In genomic region chr9:86713970-86714369, GRCh38 we compare ENCODE assay signal across 32 cellular contexts.
DNase-seq lines count a peak whose midpoint lies in the region; ATAC-seq and TF ChIP-seq lines count a peak whose summit lies in the region.
"Had no signal": no experiment of that assay in that cellular context is flagged by ENCODE, and none has a peak within 500 bp of the region (broad histone marks: within the 10 kb centered on the region; RNA-seq: fewer than 3 reads in every experiment).

No MANE protein-coding gene starts in this region.

- H3K4me1 ChIP-seq in breast epithelium (no peaks in the 10 kb centered on the region), left lung (no peaks in the 10 kb centered on the region)
- H3K4me1 ChIP-seq: esophagus squamous epithelium had no signal

- no TSS peak for BruUV-seq in MCF 10A (replicated peaks; lab: Mats Ljungman, UMichigan)

- no peaks in the 10 kb centered on the region for H3K9me3 Mint-ChIP-seq in MCF 10A (ENCODE audit: unreplicated experiment)
- H3K9me3 Mint-ChIP-seq in nephron, result no peaks in the 10 kb centered on the region
- H3K9me3 Mint-ChIP-seq: activated CD4-positive, alpha-beta T cell treated with anti-CD3 and anti-CD28 coated beads, Interleukin-2, amount 10 ng/mL, durations not matched to agents 24 days and 14 days; activated naive CD4-positive, alpha-beta T cell treated with anti-CD3 and anti-CD28 coated beads, Interleukin-2, amount 50 U/mL, for 72 hours; central memory CD8-positive, alpha-beta T cell; endodermal cell had no signal

- H3K27ac ChIP-seq in breast epithelium (peak overlapping the region; percentile 16 to 45), left lung (no peak overlapping the region)
- H3K27ac ChIP-seq: 22Rv1, esophagus squamous epithelium, SJCRH30, thoracic aorta, WERI-Rb-1 had no signal

- H3K4me1 Mint-ChIP-seq in MCF 10A (ENCODE audit: insufficient read depth, unreplicated experiment) (no peaks in the 10 kb centered on the region), nephron (peaks cover 57% of the 10 kb centered on the region)
- H3K4me1 Mint-ChIP-seq: activated CD4-positive, alpha-beta T cell treated with anti-CD3 and anti-CD28 coated beads, Interleukin-2, amount 10 ng/mL, durations not matched to agents 24 days and 14 days; CD4-positive, CD25-positive, alpha-beta regulatory T cell; central memory CD8-positive, alpha-beta T cell; endodermal cell had no signal

- H3K4me3 ChIP-seq in breast epithelium (no peak overlapping the region), left lung (no peak overlapping the region)
- H3K4me3 ChIP-seq: esophagus squamous epithelium, GM12878, SJCRH30, thoracic aorta had no signal

- no peak overlapping the region for H3K27ac Mint-ChIP-seq in MCF 10A (ENCODE audit: low read depth, unreplicated experiment)
- H3K27ac Mint-ChIP-seq in nephron, result peak overlapping the region; percentile 74 to 98 (median 94)
- H3K27ac Mint-ChIP-seq: activated CD4-positive, alpha-beta T cell treated with anti-CD3 and anti-CD28 coated beads, Interleukin-2, amount 10 ng/mL, durations not matched to agents 24 days and 14 days; activated naive CD4-positive, alpha-beta T cell treated with anti-CD3 and anti-CD28 coated beads, Interleukin-2, amount 50 U/mL, for 72 hours; CD4-positive, CD25-positive, alpha-beta regulatory T cell; endodermal cell had no signal

- H3K27me3 Mint-ChIP-seq in MCF 10A (ENCODE audit: insufficient read depth, unreplicated experiment) (no peaks in the 10 kb centered on the region), nephron (ENCODE audit: low read depth) (no peaks in the 10 kb centered on the region)

- H3K4me3 Mint-ChIP-seq in MCF 10A (ENCODE audit: unreplicated experiment) (no peak overlapping the region), nephron (no peak overlapping the region)
- H3K4me3 Mint-ChIP-seq: activated CD4-positive, alpha-beta T cell treated with anti-CD3 and anti-CD28 coated beads, Interleukin-2, amount 10 ng/mL, durations not matched to agents 24 days and 14 days; CD4-positive, CD25-positive, alpha-beta regulatory T cell; central memory CD8-positive, alpha-beta T cell; endodermal cell had no signal

- CTCF ChIA-PET in MCF 10A (lab: Yijun Ruan, JAX), result no interaction called here

- no peak for ATAC-seq in left lung
- ATAC-seq in HG03571 (IDR thresholded peaks at IDR 0.05; ENCODE audit: unreplicated experiment), result no peak
- ATAC-seq: activated naive CD4-positive, alpha-beta T cell treated with anti-CD3 and anti-CD28 coated beads, Interleukin-2, amount 50 U/mL, for 72 hours; GM12878; HCT116 had no signal

- intact Hi-C loops in breast epithelium (cut with DNase I; ENCODE audit: low total_unique reads) (no loop called here), MCF 10A (cut with micrococcal nuclease) (no loop called here), left lung (cut with DNase I) (no loop called here)

- H3K9me3 ChIP-seq in breast epithelium (no peaks in the 10 kb centered on the region), left lung (no peaks in the 10 kb centered on the region)
- H3K9me3 ChIP-seq: esophagus squamous epithelium, thoracic aorta had no signal

- no peak for TF ChIP-seq CTCF in breast epithelium (IDR thresholded peaks at IDR 0.05)
- TF ChIP-seq CTCF in MCF 10A (IDR thresholded peaks at IDR 0.05; ENCODE audit: unreplicated experiment), result no peak
- TF ChIP-seq CTCF in nephron (IDR thresholded peaks at IDR 0.05; ENCODE audit: unreplicated experiment in 3 of 3), result no peak
- no peak for TF ChIP-seq CTCF in left lung (IDR thresholded peaks at IDR 0.05)

- H3K27me3 ChIP-seq in breast epithelium (no peaks in the 10 kb centered on the region), left lung (no peaks in the 10 kb centered on the region)
- H3K27me3 ChIP-seq: SJCRH30 had no signal

- POLR2A ChIA-PET in MCF 10A (lab: Yijun Ruan, JAX), result no interaction called here

- TF ChIP-seq POLR2A in breast epithelium (IDR thresholded peaks at IDR 0.05), result no peak

- H3K36me3 Mint-ChIP-seq in MCF 10A (ENCODE audit: insufficient read depth, unreplicated experiment), result no peaks in the 10 kb centered on the region
- no peaks in the 10 kb centered on the region for H3K36me3 Mint-ChIP-seq in nephron (ENCODE audit: low read depth)
- H3K36me3 Mint-ChIP-seq: activated naive CD4-positive, alpha-beta T cell treated with anti-CD3 and anti-CD28 coated beads, Interleukin-2, amount 50 U/mL, for 72 hours; CD4-positive, CD25-positive, alpha-beta regulatory T cell had no signal

- H3K36me3 ChIP-seq in breast epithelium (no peaks in the 10 kb centered on the region), left lung (no peaks in the 10 kb centered on the region)
- H3K36me3 ChIP-seq: esophagus squamous epithelium, SJCRH30, thoracic aorta, WERI-Rb-1 had no signal

- DNase-seq in breast epithelium (ENCODE audit: low spot score in 2 of 2) (no peak), MCF 10A (ENCODE audit: unreplicated experiment) (no peak), RPMI7951 (ENCODE audit: low read depth) (peak; percentile 19), fibroblast of gingiva (ENCODE audit: low read depth) (peak; percentile 69), left lung (no peak), T1000 (lab: John Stamatoyannopoulos, UW) (no peak)
- DNase-seq: activated CD4-positive, alpha-beta T cell treated with anti-CD3 and anti-CD28 coated beads, Interleukin-2, amount 10 ng/mL, durations not matched to agents 24 days and 14 days; activated effector memory CD4-positive, alpha-beta T cell treated with Interleukin-2 at 50 U/mL for 16 hours; activated T-cell treated with anti-CD3 and anti-CD28 coated beads, Interleukin-2, amount 50 U/mL, for 1 hour; AML-193; anterior cingulate cortex; CD4-positive, CD25-positive, alpha-beta regulatory T cell; dermis blood vessel endothelial cell; DND-41; endodermal cell; esophagus squamous epithelium; glutamatergic neuron; mesendoderm; MV-4-11; NCI-H146; SJCRH30; stimulated activated CD4-positive, alpha-beta T cell treated with anti-CD3 and anti-CD28 coated beads, Interleukin-1b, Interleukin-23, amount 100 ng/mL, for 48 hours; stimulated activated naive CD4-positive, alpha-beta T cell treated with Interleukin-2 at 50 U/mL for 16 hours; WERI-Rb-1 had no signal

Comparison
In these comparisons a context has a peak if more than half of its experiments do, and no peak if none do; other contexts are left out.
1. DNase-seq: peak in RPMI7951 (single experiment) and fibroblast of gingiva (single experiment); none in breast epithelium (0 of 2), MCF 10A (single experiment), left lung (0 of 2) and T1000 (single experiment).
2. H3K27ac ChIP-seq: peak in breast epithelium (2 of 2); none in left lung (0 of 2).